Comparison of ENCODE assay signal across 1 cellular context in the genomic region with DNA sequence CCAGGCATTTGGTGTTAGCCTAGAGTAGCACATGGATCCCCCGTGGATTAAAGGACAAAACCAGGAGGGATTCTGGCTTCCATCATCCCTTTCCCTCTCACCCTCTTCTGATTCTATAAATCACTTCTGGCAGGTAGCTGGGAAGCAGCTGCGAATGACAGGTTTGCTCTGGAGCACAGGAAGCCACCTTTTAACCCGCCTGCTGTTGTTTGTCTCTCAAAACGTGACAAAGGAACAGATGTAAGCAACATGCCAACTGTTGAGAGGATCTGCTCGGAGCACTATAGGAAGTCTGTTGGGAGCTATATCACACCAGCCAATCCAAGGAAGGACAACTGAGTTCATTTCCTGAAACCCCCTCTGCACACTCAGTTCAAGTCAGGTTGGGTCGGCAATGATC.
A peak's percentile ranks its signal among the peaks of the same experiment; 100 is the strongest.
TF ChIP-seq lines count a peak whose summit lies in the region.

No MANE protein-coding gene starts in this region.

TF ChIP-seq in K562, 482 proteins besides CTCF, POLR2A, EP300 and RAD21:
- TF ChIP-seq POLR2AphosphoS5 (IDR thresholded peaks at IDR 0.05; ENCODE audit: control insufficient read depth, insufficient read depth, low read depth, low read length), result 0 out of 2 replicates have a peak, but pooled peaks have one; percentile 13
- no peak for TF ChIP-seq CSDE1 (IDR thresholded peaks at IDR 0.05)
TF ChIP-seq in K562: peak in this region for 1.
